ENCODE assay signal across 8 cellular contexts in the genomic region with DNA sequence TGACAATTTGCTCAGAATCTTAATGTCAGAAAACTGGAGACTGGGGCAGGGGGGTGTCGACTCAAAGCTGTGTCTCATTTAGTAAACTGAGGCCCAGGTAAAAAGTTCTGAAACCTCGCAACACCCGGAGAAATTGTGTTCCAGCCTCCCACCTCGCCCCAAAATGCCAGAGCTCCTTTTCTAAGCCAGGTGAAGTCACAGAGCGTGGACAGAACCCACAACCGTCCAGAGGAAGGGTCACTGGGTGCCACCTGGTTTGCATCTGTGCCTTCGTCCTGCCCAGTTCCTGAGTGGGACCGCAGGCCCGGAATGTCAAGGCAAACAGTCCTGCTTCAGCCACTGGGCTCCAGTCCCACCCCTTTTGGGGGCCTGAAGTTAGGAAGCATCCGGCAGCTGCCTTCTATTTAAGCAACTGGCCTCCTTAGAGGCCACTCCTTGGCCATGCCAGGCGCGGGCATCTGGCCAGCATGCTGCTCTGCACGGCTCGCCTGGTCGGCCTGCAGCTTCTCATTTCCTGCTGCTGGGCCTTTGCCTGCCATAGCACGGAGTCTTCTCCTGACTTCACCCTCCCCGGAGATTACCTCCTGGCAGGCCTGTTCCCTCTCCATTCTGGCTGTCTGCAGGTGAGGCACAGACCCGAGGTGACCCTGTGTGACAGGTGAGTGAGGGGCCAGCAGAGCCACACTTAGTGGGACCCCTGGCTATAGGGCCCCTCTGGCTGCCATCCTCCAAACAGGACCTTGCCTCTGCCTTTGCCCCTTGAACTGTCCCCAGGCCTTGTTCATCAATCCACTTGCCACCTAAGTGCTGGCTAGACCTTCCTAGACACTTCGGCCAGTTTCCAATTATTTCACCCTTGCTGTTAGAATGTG.
DNase-seq lines count a peak whose midpoint lies in the region; ATAC-seq and TF ChIP-seq lines count a peak whose summit lies in the region.

A gene (plus strand): TSS at position 401 of the 872 bp plus-strand sequence. CDS start 67 bp downstream, at position 468.

- no peaks in the 10 kb centered on the region for H3K9me2 ChIP-seq in SU-DHL-6 (replicated peaks; ENCODE audit: insufficient read depth, low read length)

- H3K36me3 ChIP-seq in GM06990 (ENCODE audit: control insufficient read depth, insufficient read depth, low read length) (peaks cover 4% of the 10 kb centered on the region), SU-DHL-6 (ENCODE audit: low read length) (no peaks in the 10 kb centered on the region; the same call in 1 of the 2 replicates), neutrophil (peaks cover 5% of the 10 kb centered on the region)

- H3K9ac ChIP-seq in SU-DHL-6 (ENCODE audit: low read length), result peak within 1 kb of the TSS; percentile 90

- peak within 1 kb of the TSS; percentile 99 for H2AFZ ChIP-seq in SU-DHL-6 (ENCODE audit: low read depth, low read length, severe bottlenecking)

- ATAC-seq in GM21447 (IDR thresholded peaks at IDR 0.05; ENCODE audit: unreplicated experiment), result no peak

- H3K4me2 ChIP-seq in SU-DHL-6 (ENCODE audit: low read depth, low read length, poor library complexity, severe bottlenecking), result peak within 1 kb of the TSS; percentile 100

- DNase-seq in GM06990 (ENCODE audit: extremely low read depth, insufficient read length), result peak; percentile 15
- DNase-seq in fibroblast of pulmonary artery (ENCODE audit: low read depth), result no peak
- no peak for DNase-seq in ACHN
- DNase-seq in islet precursor cell, result no peak
- DNase-seq in NCI-H1436 (lab: John Stamatoyannopoulos, UW), result no peak

- H3K27me3 ChIP-seq in GM06990 (replicated peaks; ENCODE audit: control insufficient read depth, insufficient read depth, low read length) (no peaks in the 10 kb centered on the region), SU-DHL-6 (ENCODE audit: low read length) (no peaks in the 10 kb centered on the region), neutrophil (no peaks in the 10 kb centered on the region)

- no peaks in the 10 kb centered on the region for H3F3A ChIP-seq in SU-DHL-6 (ENCODE audit: insufficient read depth)

- H3K4me3 ChIP-seq in GM06990 (replicated peaks; ENCODE audit: low read depth, low read length) (peak within 1 kb of the TSS; percentile 91), SU-DHL-6 (ENCODE audit: insufficient read depth, low read length, poor library complexity, severe bottlenecking) (peak within 1 kb of the TSS; percentile 87), fibroblast of pulmonary artery (replicated peaks; ENCODE audit: low read depth, low read length) (peak within 1 kb of the TSS; percentile 92), neutrophil (ENCODE audit: low read depth in 1 of 2, low read length in 1 of 2) (peak within 1 kb of the TSS; percentile 71 to 74)

- H3K79me2 ChIP-seq in SU-DHL-6 (ENCODE audit: insufficient read depth, low read length), result peaks cover 19% of the 10 kb centered on the region

- H4K20me1 ChIP-seq in SU-DHL-6 (ENCODE audit: low read depth, low read length), result peaks cover 3% of the 10 kb centered on the region; the same call in 1 of the 2 replicates

- peak within 1 kb of the TSS; percentile 33; the same call in 1 of the 2 replicates for H3K27ac ChIP-seq in SU-DHL-6 (ENCODE audit: low read depth, low read length)
- peak within 1 kb of the TSS; percentile 56 for H3K27ac ChIP-seq in neutrophil

- peaks cover 14 to 15% of the 10 kb centered on the region in 2 experiments for H3K4me1 ChIP-seq in neutrophil (ENCODE audit: control insufficient read depth in 1 of 2, insufficient read depth in 1 of 2, low read depth in 1 of 2, low read length in 1 of 2)

- in situ Hi-C loops in ACHN (cut with HindIII; ENCODE audit: low pct_ligation_motif_present, low pct_unique_long_range_greater_than_20kb, low sequenced_read_pairs), result no loop called here

- TF ChIP-seq CTCF in GM06990 (IDR thresholded peaks at IDR 0.05; ENCODE audit: insufficient read depth, low read length, poor library complexity, severe bottlenecking) (no peak), SU-DHL-6 (IDR thresholded peaks at IDR 0.05; ENCODE audit: insufficient read depth, low read length, poor library complexity, severe bottlenecking) (no peak), fibroblast of pulmonary artery (IDR thresholded peaks at IDR 0.05; ENCODE audit: low read length, missing control alignments) (no peak), neutrophil (IDR thresholded peaks at IDR 0.05) (no peak)

- H3K9me3 ChIP-seq in SU-DHL-6 (ENCODE audit: insufficient read depth, low read length) (no peaks in the 10 kb centered on the region), neutrophil (no peaks in the 10 kb centered on the region)
